In the genomic region with DNA sequence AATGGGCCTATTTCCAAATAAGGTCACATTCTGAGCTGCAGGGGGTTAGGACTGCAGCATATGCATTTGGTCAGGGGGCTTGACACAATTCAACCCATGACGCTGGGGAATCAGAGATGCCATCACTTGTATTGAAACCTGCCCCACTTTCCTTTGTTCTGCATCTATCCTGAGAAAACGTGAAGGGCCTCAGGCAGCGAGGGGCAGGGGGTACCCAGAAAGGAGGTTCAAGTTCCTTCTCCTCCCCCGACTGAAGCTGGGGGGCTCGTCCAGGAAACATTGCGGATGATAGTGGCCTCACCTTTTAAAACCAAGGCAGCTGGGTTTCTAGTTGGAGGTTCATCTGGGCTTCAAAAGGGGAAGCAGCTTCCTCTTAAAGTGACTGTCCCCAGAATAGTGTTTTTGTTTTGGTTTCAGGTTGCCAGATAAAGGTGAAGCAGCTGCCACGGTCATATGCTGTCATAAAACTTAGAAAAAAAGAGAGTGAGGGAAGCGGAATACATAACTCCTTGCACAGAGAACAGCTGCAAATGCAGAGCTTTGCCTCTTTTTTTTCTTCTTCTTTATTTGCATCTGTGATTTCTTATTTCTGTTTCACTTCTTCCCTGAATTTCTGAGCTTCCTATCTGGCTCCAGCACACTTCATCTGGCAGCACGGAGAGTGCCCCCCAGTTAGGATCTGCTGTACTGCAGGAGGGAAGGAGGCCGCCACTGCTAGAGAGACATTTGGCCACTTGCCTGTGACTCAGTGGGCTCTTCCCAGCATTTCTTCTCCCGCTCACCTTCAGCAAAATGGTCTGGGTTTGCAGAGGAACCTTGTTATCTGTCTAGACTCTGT, we compare ENCODE assay signal across 9 cellular contexts.
DNase-seq lines count a peak whose midpoint lies in the region; ATAC-seq, FAIRE-seq and TF ChIP-seq lines count a peak whose summit lies in the region.
"Had no signal": no experiment of that assay in that cellular context is flagged by ENCODE, and none has a peak within 500 bp of the region (broad histone marks: within the 10 kb centered on the region; RNA-seq: fewer than 3 reads in every experiment).

No MANE protein-coding gene starts in this region.

- DNase-seq in RPMI8226 (peak; percentile 75), osteocyte (ENCODE audit: extremely low spot score, unreplicated experiment) (no peak), NCI-H1436 treated with DMSO at 0.1 percent for 48 hours (lab: John Stamatoyannopoulos, UW) (no peak), frontal cortex (ENCODE audit: low spot score in 2 of 2) (no peak), NOMO-1 treated with DMSO at 0.1 percent for 48 hours (lab: John Stamatoyannopoulos, UW; ENCODE audit: unreplicated experiment) (no peak)

- ATAC-seq in GM19455 (IDR thresholded peaks at IDR 0.05; ENCODE audit: unreplicated experiment) (peak; percentile 86), HG03025 (IDR thresholded peaks at IDR 0.05; ENCODE audit: low FRiP score, unreplicated experiment) (peak; percentile 68)

- no peak for FAIRE-seq in frontal cortex (lab: Jason Lieb, UNC)

- no peak overlapping the region for H3K27ac Mint-ChIP-seq in osteocyte (ENCODE audit: unreplicated experiment)

- H3K4me3 ChIP-seq in GM12875 (ENCODE audit: low read depth, low read length), result no peak overlapping the region
- H3K4me3 ChIP-seq: thoracic aorta had no signal

- H3K4me3 Mint-ChIP-seq in osteocyte (ENCODE audit: unreplicated experiment), result no peak overlapping the region

- H3K27me3 Mint-ChIP-seq in osteocyte (ENCODE audit: unreplicated experiment), result no peaks in the 10 kb centered on the region

- H3K4me1 Mint-ChIP-seq in osteocyte (ENCODE audit: unreplicated experiment), result no peaks in the 10 kb centered on the region

- H3K36me3 Mint-ChIP-seq in osteocyte (ENCODE audit: unreplicated experiment), result no peaks in the 10 kb centered on the region

- TF ChIP-seq CTCF in GM12875 (IDR thresholded peaks at IDR 0.05; ENCODE audit: borderline replicate concordance, insufficient read depth, low read depth, low read length), result peak; percentile 10; the same call in 1 of the 2 replicates
- TF ChIP-seq CTCF in osteocyte (IDR thresholded peaks at IDR 0.05), result no peak

- H3K9me3 Mint-ChIP-seq in osteocyte (ENCODE audit: unreplicated experiment), result peaks cover 27% of the 10 kb centered on the region
